Comparison of ENCODE assay signal across 27 cellular contexts in the genomic region with DNA sequence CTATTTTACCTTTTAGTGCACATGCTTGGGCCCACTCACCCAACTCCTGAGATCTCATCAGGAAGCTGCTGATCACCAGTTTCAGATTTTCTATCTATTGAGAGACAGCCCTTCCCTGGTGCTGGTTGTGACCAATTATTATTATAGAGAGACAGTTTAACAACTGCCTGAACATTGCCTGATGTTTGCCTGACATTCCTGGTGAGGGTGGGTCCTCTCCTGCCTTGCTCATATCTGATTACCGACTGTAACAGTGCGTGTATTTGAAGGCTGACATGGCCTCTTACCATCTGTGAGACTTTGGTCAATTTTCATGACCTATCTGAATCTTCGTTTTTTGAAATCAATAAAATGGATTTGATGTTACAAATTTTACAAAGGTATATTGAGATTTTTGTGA.
"Had no signal": no experiment of that assay in that cellular context is flagged by ENCODE, and none has a peak within 500 bp of the region (broad histone marks: within the 10 kb centered on the region; RNA-seq: fewer than 3 reads in every experiment).

No MANE protein-coding gene starts in this region.

- H3K9me3 ChIP-seq: ascending aorta had no signal

- H3K4me1 ChIP-seq: ascending aorta had no signal

- DNase-seq: activated CD4-positive, alpha-beta memory T cell treated with anti-CD3 and anti-CD28 coated beads, Interleukin-2, amount 10 ng/mL, durations not matched to agents 7 days and 5 days; activated CD4-positive, alpha-beta T cell treated with anti-CD3 and anti-CD28 coated beads for 1 hour; activated CD4-positive, alpha-beta T cell treated with anti-CD3 and anti-CD28 coated beads for 36 hours; activated CD4-positive, alpha-beta T cell treated with anti-CD3 and anti-CD28 coated beads for 48 hours; activated CD4-positive, alpha-beta T cell treated with anti-CD3 and anti-CD28 coated beads, Interleukin-2, amount 10 ng/mL, durations not matched to agents 7 days and 5 days; activated CD4-positive, alpha-beta T cell treated with anti-CD3 and anti-CD28 coated beads, Interleukin-2, amount 50 U/mL, for 48 hours; activated CD4-positive, CD25-positive, alpha-beta regulatory T cell; activated CD8-positive, alpha-beta memory T cell treated with anti-CD3 and anti-CD28 coated beads for 24 hours; activated CD8-positive, alpha-beta memory T cell treated with anti-CD3 and anti-CD28 coated beads, Interleukin-2, amount 10 ng/mL, durations not matched to agents 7 days and 5 days; activated CD8-positive, alpha-beta memory T cell treated with anti-CD3 and anti-CD28 coated beads, Interleukin-2, amount 50 U/mL, for 48 hours; activated CD8-positive, alpha-beta T cell treated with anti-CD3 and anti-CD28 coated beads, Interleukin-2, amount 10 ng/mL, durations not matched to agents 7 days and 5 days; activated effector memory CD4-positive, alpha-beta T cell treated with Interleukin-2 at 50 U/mL for 16 hours; activated gamma-delta T cell; activated naive CD4-positive, alpha-beta T cell treated with anti-CD3 and anti-CD28 coated beads, Interleukin-2, amount 10 ng/mL, durations not matched to agents 7 days and 5 days; activated naive CD4-positive, alpha-beta T cell treated with Interleukin-2 at 50 U/mL for 16 hours; activated naive CD8-positive, alpha-beta T cell treated with anti-CD3 and anti-CD28 coated beads, Interleukin-2, amount 10 ng/mL, durations not matched to agents 7 days and 5 days; activated naive CD8-positive, alpha-beta T cell treated with anti-CD3 and anti-CD28 coated beads, Interleukin-2, amount 50 U/mL, for 24 hours; activated T-cell treated with anti-CD3 and anti-CD28 coated beads, Interleukin-2, amount 50 U/mL, for 24 hours; activated T-cell treated with anti-CD3 and anti-CD28 coated beads, Interleukin-2, amount 50 U/mL, for 48 hours; cerebellar nuclear complex; T-helper 2 cell; T-helper 9 cell; WERI-Rb-1 had no signal

- H3K27me3 ChIP-seq: ascending aorta, cardiac muscle cell had no signal

- H3K36me3 ChIP-seq: ascending aorta, cardiac muscle cell, WERI-Rb-1 had no signal

- H3K4me3 ChIP-seq: ascending aorta, cardiac muscle cell had no signal

- ATAC-seq: activated CD4-positive, alpha-beta T cell treated with anti-CD3 and anti-CD28 coated beads for 36 hours; activated CD4-positive, CD25-positive, alpha-beta regulatory T cell treated with anti-CD3 and anti-CD28 coated beads, Interleukin-2, amount 50 U/mL, for 24 hours; activated CD8-positive, alpha-beta memory T cell treated with anti-CD3 and anti-CD28 coated beads, Interleukin-2, amount 10 ng/mL, durations not matched to agents 7 days and 5 days; activated CD8-positive, alpha-beta T cell treated with anti-CD3 and anti-CD28 coated beads, Interleukin-2, amount 10 ng/mL, durations not matched to agents 7 days and 5 days; activated naive CD8-positive, alpha-beta T cell treated with anti-CD3 and anti-CD28 coated beads, Interleukin-2, amount 50 U/mL, for 24 hours; WTC11 had no signal

- H3K27ac ChIP-seq: ascending aorta, cardiac muscle cell, WERI-Rb-1 had no signal
